In genomic region chr17:68101075-68101991, GRCh38 we compare ENCODE assay signal across 7 cellular contexts.
A peak's percentile ranks its signal among the peaks of the same experiment; 100 is the strongest.
DNase-seq lines count a peak whose midpoint lies in the region; ATAC-seq and TF ChIP-seq lines count a peak whose summit lies in the region.

No MANE protein-coding gene starts in this region.

- peak overlapping the region; percentile 68 to 69 for H3K4me3 ChIP-seq in left lung

- ATAC-seq in GM18502 (IDR thresholded peaks at IDR 0.05; ENCODE audit: poor library complexity, unreplicated experiment) (peak; percentile 77), HG03354 (IDR thresholded peaks at IDR 0.05; ENCODE audit: poor library complexity, severe bottlenecking, unreplicated experiment) (peak; percentile 74), left lung (peak; percentile 98)

- H3K27ac ChIP-seq in left lung = peak overlapping the region; percentile 80 to 84

- TF ChIP-seq CTCF in left lung (IDR thresholded peaks at IDR 0.05) = no peak

- no peaks in the 10 kb centered on the region for H3K9me3 ChIP-seq in left lung

- DNase-seq in NCI-H510A treated with DMSO at 0.1 percent for 48 hours (lab: John Stamatoyannopoulos, UW) (peak; percentile 95), dermis microvascular lymphatic vessel endothelial cell (ENCODE audit: low read depth in 2 of 2) (peak; percentile 91 to 96), left lung (peak; percentile 97 to 99)
- peak; percentile 76 to 79 for DNase-seq in activated CD4-positive, alpha-beta T cell treated with anti-CD3 and anti-CD28 coated beads, Interleukin-2, amount 50 U/mL, for 48 hours
- peak; percentile 45 to 69 for DNase-seq in stimulated activated CD4-positive, alpha-beta T cell treated with anti-CD3 and anti-CD28 coated beads, Interleukin-1b, Interleukin-23, amount 100 ng/mL, for 4 hours (ENCODE audit: low read depth in 2 of 2)

- H3K27me3 ChIP-seq in left lung = no peaks in the 10 kb centered on the region

- peaks cover 4 to 21% of the 10 kb centered on the region in 2 donors for H3K4me1 ChIP-seq in left lung

- H3K36me3 ChIP-seq in left lung = peaks cover 0 to 3% of the 10 kb centered on the region in 2 donors

- intact Hi-C loops in left lung (cut with DNase I) = no loop called here

Comparison
In these comparisons a context has a peak if more than half of its experiments do, and no peak if none do; other contexts are left out.
1. Peak in every context shown above with its lines: DNase-seq, ATAC-seq, H3K4me3 ChIP-seq and H3K27ac ChIP-seq.